13 cellular contexts compared by ENCODE assay signal in genomic region chr3:123732447-123732846, GRCh38.
A peak's percentile ranks its signal among the peaks of the same experiment; 100 is the strongest.
DNase-seq lines count a peak whose midpoint lies in the region; ATAC-seq, FAIRE-seq and TF ChIP-seq lines count a peak whose summit lies in the region.
"Had no signal": no experiment of that assay in that cellular context is flagged by ENCODE, and none has a peak within 500 bp of the region (broad histone marks: within the 10 kb centered on the region; RNA-seq: fewer than 3 reads in every experiment).

No MANE protein-coding gene starts in this region.

- H3K4me3 ChIP-seq in keratinocyte (ENCODE audit: control insufficient read depth in 2 of 3, extremely low read depth in 1 of 3, insufficient read depth in 2 of 3, low read depth in 1 of 3, low read length in 3 of 3), result no peak overlapping the region
- H3K4me3 ChIP-seq in esophagus squamous epithelium, result no peak overlapping the region

- dilution Hi-C loops in keratinocyte (cut with MboI; ENCODE audit: extremely low pct_ligation_motif_present, low sequenced_read_pairs), result no loop called here

- peak; percentile 93 for FAIRE-seq in keratinocyte (lab: Jason Lieb, UNC)
- FAIRE-seq: endometrium had no signal

- H3K36me3 ChIP-seq in keratinocyte (ENCODE audit: control insufficient read depth in 2 of 2, extremely low read depth in 1 of 2, insufficient read depth in 2 of 2, low read length in 2 of 2), result no peaks in the 10 kb centered on the region
- H3K36me3 ChIP-seq in esophagus squamous epithelium, result no peaks in the 10 kb centered on the region

- no peaks in the 10 kb centered on the region for H3K79me2 ChIP-seq in keratinocyte (ENCODE audit: control insufficient read depth, insufficient read depth, low read length)

- H3K27ac ChIP-seq in keratinocyte (ENCODE audit: control insufficient read depth, insufficient read depth, low read length) (peak overlapping the region; percentile 87), esophagus squamous epithelium (no peak overlapping the region)

- H4K20me1 ChIP-seq in keratinocyte (ENCODE audit: control insufficient read depth, extremely low read depth, insufficient read depth, low read length), result no peaks in the 10 kb centered on the region

- intact Hi-C loops in esophagus squamous epithelium (cut with DNase I), result no loop called here

- peak; percentile 79 for DNase-seq in Caki2 (ENCODE audit: low read depth)
- DNase-seq in HK-2 (ENCODE audit: unreplicated experiment), result peak; percentile 82
- peak; percentile 52 for DNase-seq in T1000 (lab: John Stamatoyannopoulos, UW)
- DNase-seq in keratinocyte (ENCODE audit: low read depth, low spot score), result peak; percentile 84
- no peak for DNase-seq in erythroblast (lab: John Stamatoyannopoulos, UW)
- no peak for DNase-seq in NCI-H2227 treated with DMSO at 0.1 percent for 48 hours (lab: John Stamatoyannopoulos, UW)
- DNase-seq in omental fat pad (ENCODE audit: low spot score), result no peak
- DNase-seq in esophagus squamous epithelium (lab: John Stamatoyannopoulos, UW), result no peak
- DNase-seq: CD8-positive, alpha-beta T cell; MV-4-11; NCI-H774; stimulated activated CD4-positive, alpha-beta T cell treated with anti-CD3 and anti-CD28 coated beads, Interleukin-12 subunit alpha, Interleukin-12 subunit beta, amount 100 ng/mL, for 4 hours had no signal

- peak overlapping the region; percentile 29 for H3K4me2 ChIP-seq in keratinocyte (ENCODE audit: control insufficient read depth, extremely low read depth, insufficient read depth, low read depth, low read length)

- H2AFZ ChIP-seq in keratinocyte (ENCODE audit: control insufficient read depth, low read length), result no peak overlapping the region

- 21 to 62% methylated on average over 3 of the region's 3 CpGs for WGBS in esophagus squamous epithelium, 2 donors

- H3K9me1 ChIP-seq in keratinocyte (ENCODE audit: control insufficient read depth, extremely low read depth, insufficient read depth, low read length), result no peaks in the 10 kb centered on the region

- no peaks in the 10 kb centered on the region for H3K9me3 ChIP-seq in keratinocyte (ENCODE audit: control insufficient read depth, low read depth, low read length)
- no peaks in the 10 kb centered on the region for H3K9me3 ChIP-seq in esophagus squamous epithelium

- H3K27me3 ChIP-seq in keratinocyte (ENCODE audit: control insufficient read depth, extremely low read depth, insufficient read depth, low read length) (no peaks in the 10 kb centered on the region), esophagus squamous epithelium (peaks cover 0 to 7% (median 0%) of the 10 kb centered on the region in 4 donors)

- in situ Hi-C loops in Caki2 (cut with HindIII; ENCODE audit: low pct_unique_long_range_greater_than_20kb, low sequenced_read_pairs), result no loop called here

- H3K9ac ChIP-seq in keratinocyte (ENCODE audit: control insufficient read depth, extremely low read depth, insufficient read depth, low read length), result no peak overlapping the region

- TF ChIP-seq POLR2A in erythroblast (IDR thresholded peaks at IDR 0.05; ENCODE audit: low read length) (no peak), esophagus squamous epithelium (IDR thresholded peaks at IDR 0.05) (no peak)

- peaks cover 36% of the 10 kb centered on the region for H3K4me1 ChIP-seq in keratinocyte (ENCODE audit: control insufficient read depth, extremely low read depth, insufficient read depth, low read length)
- H3K4me1 ChIP-seq in esophagus squamous epithelium, result no peaks in the 10 kb centered on the region

- no peak for TF ChIP-seq CTCF in keratinocyte (optimal IDR thresholded peaks at IDR 0.05 in 1 of 3, IDR thresholded peaks at IDR 0.05 in 1 of 3, conservative IDR thresholded peaks at IDR 0.05 in 1 of 3; ENCODE audit: extremely low read depth in 1 of 3, insufficient read depth in 2 of 3, low read length in 3 of 3)
- TF ChIP-seq CTCF in omental fat pad (IDR thresholded peaks at IDR 0.05), result no peak
- TF ChIP-seq CTCF in esophagus squamous epithelium (IDR thresholded peaks at IDR 0.05), result no peak

- no peak for ATAC-seq in omental fat pad (ENCODE audit: low FRiP score)
- ATAC-seq: CD8-positive, alpha-beta T cell had no signal

Comparison
In these comparisons a context has a peak if more than half of its experiments do, and no peak if none do; other contexts are left out.
1. DNase-seq: peak in Caki2 (single experiment), HK-2 (single experiment), T1000 (single experiment) and keratinocyte (single experiment); none in erythroblast (0 of 2), NCI-H2227 treated with DMSO at 0.1 percent for 48 hours (single experiment), omental fat pad (single experiment) and esophagus squamous epithelium (single experiment).